8 cellular contexts compared by ENCODE assay signal in the genomic region with DNA sequence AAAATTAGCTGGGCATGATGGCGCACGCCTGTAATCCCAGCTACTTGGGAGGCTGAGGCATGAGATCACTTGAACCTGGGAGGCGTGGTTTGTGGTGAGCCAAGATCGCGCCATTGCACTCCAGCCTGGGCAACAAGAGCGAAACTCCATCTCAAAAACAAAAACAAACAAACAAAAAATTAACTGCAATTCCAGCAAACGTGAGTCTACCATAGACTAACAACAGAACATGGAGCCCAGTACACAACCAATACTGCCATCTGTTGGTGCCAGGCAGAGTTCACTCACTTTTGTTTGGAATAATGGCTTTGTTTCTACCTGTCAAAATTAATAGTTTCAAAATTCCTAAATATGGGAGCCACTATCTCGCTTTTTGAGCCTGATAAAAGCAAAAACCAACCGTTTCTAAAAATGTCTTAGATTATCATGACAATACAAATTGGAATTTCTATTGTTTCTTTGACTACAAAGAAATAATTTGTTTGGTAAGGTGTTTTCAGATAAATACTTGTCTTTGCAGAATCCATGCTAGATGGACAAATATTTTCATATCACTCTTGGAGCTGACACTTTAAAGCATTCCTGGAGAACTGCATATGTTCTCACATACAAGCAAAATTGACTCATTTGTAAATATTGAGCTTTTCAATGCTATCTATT. TPM values are rescaled to one million over a fixed set of nuclear protein-coding genes. Genes with fewer than 3 reads are reported as not detected.
A peak's percentile ranks its signal among the peaks of the same experiment; 100 is the strongest.
DNase-seq lines count a peak whose midpoint lies in the region; ATAC-seq and TF ChIP-seq lines count a peak whose summit lies in the region.

No MANE protein-coding gene starts in this region.

- DNase-seq in CD4-positive, alpha-beta memory T cell, result peak in 3 of 5 donors; percentile 9 to 21 (median 11)
- DNase-seq in GM23248, result peak; percentile 50
- DNase-seq in dedifferentiated amniotic fluid mesenchymal stem cell (ENCODE audit: extremely low spot score), result peak; percentile 52
- DNase-seq in omental fat pad (ENCODE audit: low spot score), result no peak
- DNase-seq in effector CD8-positive, alpha-beta T cell (lab: John Stamatoyannopoulos, UW), result no peak

- TF ChIP-seq CTCF in OCI-LY3 (IDR thresholded peaks at IDR 0.05; ENCODE audit: low read depth, low read length) (peak; percentile 85), neural cell (IDR thresholded peaks at IDR 0.05; ENCODE audit: poor library complexity, severe bottlenecking) (peak; percentile 65), omental fat pad (IDR thresholded peaks at IDR 0.05) (no peak)

- H3K27me3 Mint-ChIP-seq in CD4-positive, alpha-beta memory T cell, result peaks cover 2 to 5% of the 10 kb centered on the region in 2 donors

- H3K9me3 ChIP-seq in CD4-positive, alpha-beta memory T cell (ENCODE audit: control insufficient read depth in 1 of 2, low read length in 2 of 2), result no peaks in the 10 kb centered on the region
- H3K9me3 ChIP-seq in GM23248 (ENCODE audit: low read depth) (no peaks in the 10 kb centered on the region), OCI-LY3 (ENCODE audit: insufficient read depth, low read length) (no peaks in the 10 kb centered on the region), neural cell (ENCODE audit: low read length) (no peaks in the 10 kb centered on the region)

- no peak overlapping the region for H3K4me3 ChIP-seq in CD4-positive, alpha-beta memory T cell (ENCODE audit: low read length in 2 of 2)
- H3K4me3 ChIP-seq in GM23248 (no peak overlapping the region), OCI-LY3 (ENCODE audit: low read length) (peak overlapping the region; percentile 54; the same call in 1 of the 2 replicates), neural cell (ENCODE audit: low read length) (no peak overlapping the region)

- H3K36me3 Mint-ChIP-seq in CD4-positive, alpha-beta memory T cell, result no peaks in the 10 kb centered on the region

- H3K79me2 ChIP-seq in GM23248 (ENCODE audit: insufficient read depth), result peaks cover 94% of the 10 kb centered on the region
- H3K79me2 ChIP-seq in OCI-LY3 (ENCODE audit: low read length), result no peaks in the 10 kb centered on the region
- H3K79me2 ChIP-seq in neural cell (replicated peaks; ENCODE audit: insufficient read depth, low read length), result no peaks in the 10 kb centered on the region

- H4K20me1 ChIP-seq in GM23248 (ENCODE audit: insufficient read depth) (no peaks in the 10 kb centered on the region), OCI-LY3 (ENCODE audit: insufficient read depth, low read length) (no peaks in the 10 kb centered on the region), neural cell (ENCODE audit: insufficient read depth) (no peaks in the 10 kb centered on the region)

- H3K36me3 ChIP-seq in CD4-positive, alpha-beta memory T cell (ENCODE audit: insufficient read depth, low read length), result no peaks in the 10 kb centered on the region
- peaks cover 6% of the 10 kb centered on the region; the same call in 1 of the 2 replicates for H3K36me3 ChIP-seq in GM23248 (ENCODE audit: low read depth)
- no peaks in the 10 kb centered on the region for H3K36me3 ChIP-seq in OCI-LY3 (replicated peaks; ENCODE audit: low read depth, low read length)
- no peaks in the 10 kb centered on the region for H3K36me3 ChIP-seq in neural cell (ENCODE audit: insufficient read depth, low read length)

- H3K4me2 ChIP-seq in GM23248 (ENCODE audit: unreplicated experiment) (no peak overlapping the region), OCI-LY3 (ENCODE audit: low read length) (peak overlapping the region; percentile 68), neural cell (ENCODE audit: low read length) (no peak overlapping the region)

- no peak overlapping the region for H3K9ac ChIP-seq in GM23248
- no peak overlapping the region for H3K9ac ChIP-seq in OCI-LY3 (ENCODE audit: low read length)
- H3K9ac ChIP-seq in neural cell (ENCODE audit: low read length), result no peak overlapping the region

- in situ Hi-C loops in GM23248 (cut with MboI), result no loop called here

- TF ChIP-seq RAD21 in neural cell (conservative IDR thresholded peaks at IDR 0.05), result peak; percentile 70

- POLR2A ChIA-PET in CD4-positive, alpha-beta memory T cell (lab: Charles Lee; ENCODE audit: partially characterized antibody), result no interaction called here

- TF ChIP-seq EP300 in neural cell (conservative IDR thresholded peaks at IDR 0.05; ENCODE audit: poor library complexity, severe bottlenecking), result no peak

- no peaks in the 10 kb centered on the region for H3K4me1 ChIP-seq in CD4-positive, alpha-beta memory T cell (ENCODE audit: insufficient read depth, low read length)
- H3K4me1 ChIP-seq in GM23248 (ENCODE audit: insufficient read depth) (peaks cover 26% of the 10 kb centered on the region), OCI-LY3 (ENCODE audit: low read length) (peaks cover 22% of the 10 kb centered on the region)

- H3K9me3 Mint-ChIP-seq in CD4-positive, alpha-beta memory T cell, result peaks cover 0 to 1% (median 0%) of the 10 kb centered on the region in 8 donors

- ATAC-seq in omental fat pad (ENCODE audit: low FRiP score) (no peak), HG03175 (IDR thresholded peaks at IDR 0.05; ENCODE audit: unreplicated experiment) (no peak)

- CTCF ChIA-PET in CD4-positive, alpha-beta memory T cell (lab: Charles Lee; ENCODE audit: partially characterized antibody), result interaction anchor here (1.8 to 3.1 kb wide), 3 partner anchors 87 to 188 kb away, joined by 8 to 16 read pairs (median 13); no protein-coding TSS in a partner anchor

- WGBS in GM23248 (ENCODE audit: low coverage in 1 of 2, low lambda C conversion rate in 2 of 2, missing lambda C conversion rate in 2 of 2), 2 experiments, result 89% methylated on average over 9 of the region's 9 CpGs

- no peak overlapping the region for H3K27ac Mint-ChIP-seq in CD4-positive, alpha-beta memory T cell

- H3K9me2 ChIP-seq in GM23248 (ENCODE audit: insufficient read depth) (no peaks in the 10 kb centered on the region), neural cell (ENCODE audit: insufficient read depth, low read length) (no peaks in the 10 kb centered on the region)

- no peaks in the 10 kb centered on the region for H3K27me3 ChIP-seq in CD4-positive, alpha-beta memory T cell (ENCODE audit: insufficient read depth, low read length)
- H3K27me3 ChIP-seq in GM23248 (replicated peaks; ENCODE audit: insufficient read depth), result no peaks in the 10 kb centered on the region
- H3K27me3 ChIP-seq in OCI-LY3 (ENCODE audit: low read depth, low read length), result no peaks in the 10 kb centered on the region
- H3K27me3 ChIP-seq in neural cell (ENCODE audit: insufficient read depth, low read depth, low read length), result no peaks in the 10 kb centered on the region

- H2AFZ ChIP-seq in GM23248, result no peak overlapping the region
- H2AFZ ChIP-seq in OCI-LY3 (ENCODE audit: low read depth, low read length), result no peak overlapping the region; the same call in 1 of the 2 replicates
- no peak overlapping the region for H2AFZ ChIP-seq in neural cell (ENCODE audit: low read depth, low read length)

- peaks cover 0 to 3% (median 0%) of the 10 kb centered on the region in 4 donors for H3K4me1 Mint-ChIP-seq in CD4-positive, alpha-beta memory T cell

- peaks cover 39% of the 10 kb centered on the region for H3F3A ChIP-seq in GM23248 (ENCODE audit: insufficient read depth)
- H3F3A ChIP-seq in neural cell (ENCODE audit: insufficient read depth, low read length, poor library complexity, severe bottlenecking), result no peaks in the 10 kb centered on the region

- intact Hi-C loops in CD4-positive, alpha-beta memory T cell (cut with micrococcal nuclease), result loop anchor here (1.0 to 5.0 kb wide), 2 partner anchors 89 to 1058 kb away; no protein-coding TSS in a partner anchor

- H3K27ac ChIP-seq in CD4-positive, alpha-beta memory T cell (ENCODE audit: low read depth, low read length), result no peak overlapping the region
- H3K27ac ChIP-seq in GM23248, result no peak overlapping the region
- H3K27ac ChIP-seq in OCI-LY3 (ENCODE audit: low read length), result no peak overlapping the region
- H3K27ac ChIP-seq in neural cell (ENCODE audit: low read length), result no peak overlapping the region

- H3K4me3 Mint-ChIP-seq in CD4-positive, alpha-beta memory T cell, result no peak overlapping the region

TF ChIP-seq in neural cell, 6 proteins besides CTCF, POLR2A, EP300 and RAD21:
- TF ChIP-seq POLR2AphosphoS5 (IDR thresholded peaks at IDR 0.05), result no peak
- TF ChIP-seq SMC3 (conservative IDR thresholded peaks at IDR 0.05; ENCODE audit: poor library complexity), result peak; percentile 71

RNA-seq across cellular contexts. Expression of gene GPR176, which starts 45.0 kb away (rescaled TPM):
- not detected for total RNA-seq in CD4-positive, alpha-beta memory T cell
- not detected for polyA plus RNA-seq in CD4-positive, alpha-beta memory T cell
- 254 and 307 TPM in 2 replicates for total RNA-seq in GM23248 (2014; rRNA removed; shearing (Covaris generic))
- 156 and 161 TPM in 2 replicates for polyA plus RNA-seq in GM23248 (2016; fragmentation: Nextera tagmentation; extraction: Ambion mirVana)
- polyA plus RNA-seq in neural cell, result 8.3 and 9.8 TPM in 2 replicates
- polyA minus RNA-seq in neural cell, result 16.4 and 17.3 TPM in 2 replicates
- 10 to 100 TPM in 2 of 4 donors, 1 to 10 TPM in 2; 5.6 to 23.9 (median 11.7) TPM for total RNA-seq in omental fat pad

RNA-seq across cellular contexts. Expression of gene EIF2AK4, which starts 58.9 kb away (rescaled TPM):
- 10 to 100 TPM; 13.4 to 13.8 TPM for total RNA-seq in CD4-positive, alpha-beta memory T cell
- polyA plus RNA-seq in CD4-positive, alpha-beta memory T cell, result 10 to 100 TPM; 18.5 to 21.5 TPM
- total RNA-seq in GM23248 (2014; rRNA removed; shearing (Covaris generic)), result 54.6 and 74.1 TPM in 2 replicates
- 79.3 and 79.8 TPM in 2 replicates for polyA plus RNA-seq in GM23248 (2016; fragmentation: Nextera tagmentation; extraction: Ambion mirVana)
- polyA plus RNA-seq in neural cell, result 9.9 and 28.0 TPM in 2 replicates
- 20.5 and 23.0 TPM in 2 replicates for polyA minus RNA-seq in neural cell
- 10 to 100 TPM; 46.0 to 60.5 (median 51.6) TPM for total RNA-seq in omental fat pad

Comparison
In these comparisons a context has a peak if more than half of its experiments do, and no peak if none do; other contexts are left out.
1. DNase-seq: peak in CD4-positive, alpha-beta memory T cell (3 of 5), GM23248 (single experiment) and dedifferentiated amniotic fluid mesenchymal stem cell (single experiment); none in omental fat pad (single experiment) and effector CD8-positive, alpha-beta T cell (single experiment).
2. CTCF ChIP-seq: peak in OCI-LY3 (single experiment) and neural cell (single experiment); none in omental fat pad (0 of 3).
3. RNA of gene GPR176, which starts 45.0 kb away (total RNA-seq): 254 to 307 TPM in GM23248; 5.6 to 23.9 TPM in omental fat pad and not detected in CD4-positive, alpha-beta memory T cell; every median in the first group is over 10 times any median in the second.